In genomic region chrX:19628006-19628575, GRCh38 we compare ENCODE assay signal across 15 cellular contexts.
A peak's percentile ranks its signal among the peaks of the same experiment; 100 is the strongest.
DNase-seq lines count a peak whose midpoint lies in the region; ATAC-seq and TF ChIP-seq lines count a peak whose summit lies in the region.
"Had no signal": no experiment of that assay in that cellular context is flagged by ENCODE, and none has a peak within 500 bp of the region (broad histone marks: within the 10 kb centered on the region; RNA-seq: fewer than 3 reads in every experiment).

No MANE protein-coding gene starts in this region.

- peaks cover 23% of the 10 kb centered on the region for H3K36me3 Mint-ChIP-seq in stimulated activated memory B cell treated with anti-CD40 and anti-IgM and Interleukin-4, amounts not matched to agents 10 μg/mL and 1 μg/mL and 100 μg/mL, for 72 hours
- H3K36me3 Mint-ChIP-seq: neural progenitor cell had no signal

- H3K9ac ChIP-seq in IMR-90 (ENCODE audit: low read depth, low read length) = no peak overlapping the region
- H3K9ac ChIP-seq: neural progenitor cell had no signal

- H3K27ac Mint-ChIP-seq in stimulated activated memory B cell treated with anti-CD40 and anti-IgM and Interleukin-4, amounts not matched to agents 10 μg/mL and 1 μg/mL and 100 μg/mL, for 72 hours = no peak overlapping the region
- H3K27ac Mint-ChIP-seq: IgD-negative memory B cell, neural progenitor cell had no signal

- no peak overlapping the region for H3K4me3 ChIP-seq in AG04449 (ENCODE audit: low read depth, low read length)
- H3K4me3 ChIP-seq in IMR-90 (ENCODE audit: insufficient read depth, low read depth, low read length) = no peak overlapping the region
- H3K4me3 ChIP-seq in ascending aorta = no peak overlapping the region
- H3K4me3 ChIP-seq: HAP-1, neural progenitor cell had no signal

- TF ChIP-seq POLR2A in IMR-90 (IDR thresholded peaks at IDR 0.05; ENCODE audit: low read depth, low read length) = no peak

- H3K4me1 ChIP-seq in IMR-90 (ENCODE audit: control insufficient read depth, insufficient read depth, low read length) = peaks cover 11% of the 10 kb centered on the region
- H3K4me1 ChIP-seq in ascending aorta = no peaks in the 10 kb centered on the region
- H3K4me1 ChIP-seq: HAP-1 had no signal

- no peaks in the 10 kb centered on the region; the same call in 1 of the 2 replicates for H4K20me1 ChIP-seq in IMR-90 (ENCODE audit: insufficient read depth, low read length)

- no peak overlapping the region for H3K4me3 Mint-ChIP-seq in stimulated activated memory B cell treated with anti-CD40 and anti-IgM and Interleukin-4, amounts not matched to agents 10 μg/mL and 1 μg/mL and 100 μg/mL, for 72 hours
- H3K4me3 Mint-ChIP-seq: dendritic cell treated with granulocyte-macrophage colony-stimulating factor and Interleukin-4, amounts not matched to agents 40 ng/mL and 50 ng/mL, for 4 days; IgD-negative memory B cell; neural progenitor cell had no signal

- no peaks in the 10 kb centered on the region for H3K27me3 Mint-ChIP-seq in stimulated activated memory B cell treated with anti-CD40 and anti-IgM and Interleukin-4, amounts not matched to agents 10 μg/mL and 1 μg/mL and 100 μg/mL, for 72 hours
- H3K27me3 Mint-ChIP-seq: dendritic cell treated with granulocyte-macrophage colony-stimulating factor and Interleukin-4, amounts not matched to agents 40 ng/mL and 50 ng/mL, for 4 days had no signal

- H3K4me2 ChIP-seq in IMR-90 (ENCODE audit: low read depth, low read length) = no peak overlapping the region
- H3K4me2 ChIP-seq: neural progenitor cell had no signal

- H3K36me3 ChIP-seq in IMR-90 (ENCODE audit: control insufficient read depth, insufficient read depth, low read length) (no peaks in the 10 kb centered on the region), ascending aorta (no peaks in the 10 kb centered on the region)
- H3K36me3 ChIP-seq: HAP-1, neural progenitor cell had no signal

- no peak overlapping the region for H2AK5ac ChIP-seq in IMR-90 (ENCODE audit: low read depth, low read length)

- in situ Hi-C loops in IMR-90 (cut with MboI; ENCODE audit: low sequenced_read_pairs) = no loop called here

- no peak for TF ChIP-seq CTCF in AG04449 (IDR thresholded peaks at IDR 0.05; ENCODE audit: insufficient read depth, low read length, missing control alignments)
- no peak for TF ChIP-seq CTCF in IMR-90 (conservative IDR thresholded peaks at IDR 0.05; ENCODE audit: low read depth, low read length)
- TF ChIP-seq CTCF in ascending aorta (IDR thresholded peaks at IDR 0.05) = no peak

- H2BK5ac ChIP-seq in IMR-90 (ENCODE audit: low read depth, low read length, poor library complexity, severe bottlenecking) = no peak overlapping the region

- no peaks in the 10 kb centered on the region for H3K9me3 ChIP-seq in IMR-90 (ENCODE audit: control insufficient read depth, insufficient read depth, low read length)
- no peaks in the 10 kb centered on the region for H3K9me3 ChIP-seq in ascending aorta
- H3K9me3 ChIP-seq: HAP-1 had no signal

- ATAC-seq in IMR-90 (ENCODE audit: low read depth) = peak; percentile 44
- no peak for ATAC-seq in stimulated activated memory B cell treated with anti-CD40 and anti-IgM and Interleukin-4, amounts not matched to agents 10 μg/mL and 1 μg/mL and 100 μg/mL, for 72 hours
- ATAC-seq in GM21717 (IDR thresholded peaks at IDR 0.05; ENCODE audit: unreplicated experiment) = no peak
- ATAC-seq: left ventricle myocardium superior had no signal

- no peak overlapping the region for H4K91ac ChIP-seq in IMR-90 (ENCODE audit: insufficient read depth, low read depth, low read length)

- H2AFZ ChIP-seq in IMR-90 (replicated peaks; ENCODE audit: low read length, poor library complexity) = no peak overlapping the region
- H2AFZ ChIP-seq: neural progenitor cell had no signal

- DNase-seq in AG04449 (ENCODE audit: low read depth, low spot score) = peak; percentile 40
- DNase-seq in IMR-90 = peak; percentile 6
- no peak for DNase-seq in ascending aorta (ENCODE audit: low spot score in 2 of 2)
- DNase-seq in left kidney (ENCODE audit: low read depth, low spot score) = peak; percentile 4
- no peak for DNase-seq in middle frontal gyrus (ENCODE audit: extremely low spot score, low spot score)
- no peak for DNase-seq in substantia nigra (lab: John Stamatoyannopoulos, UW)
- DNase-seq: activated CD8-positive, alpha-beta memory T cell treated with anti-CD3 and anti-CD28 coated beads, Interleukin-2, amount 50 U/mL, for 48 hours; left ventricle myocardium superior; NCI-H2171 treated with DMSO at 0.1 percent for 48 hours had no signal

- no peak overlapping the region for H2BK120ac ChIP-seq in IMR-90 (ENCODE audit: low read depth, low read length)

- H4K8ac ChIP-seq in IMR-90 (ENCODE audit: low read depth in 2 of 2, low read length in 2 of 2) = no peak overlapping the region

- peak overlapping the region; percentile 58; the same call in 1 of the 2 replicates for H3K27ac ChIP-seq in IMR-90 (ENCODE audit: insufficient read depth, low read length)
- H3K27ac ChIP-seq in ascending aorta = peak overlapping the region; percentile 11 to 43
- H3K27ac ChIP-seq in substantia nigra (ENCODE audit: low read depth, low read length, poor library complexity, severe bottlenecking) = no peak overlapping the region
- H3K27ac ChIP-seq: neural progenitor cell had no signal

- peaks cover 6 to 29% of the 10 kb centered on the region in 2 experiments; a peak in 3 of 4 replicates for H3K79me1 ChIP-seq in IMR-90 (ENCODE audit: low read depth in 1 of 2, low read length in 2 of 2)

- intact Hi-C loops in IMR-90 (cut with micrococcal nuclease) = no loop called here
- intact Hi-C loops in ascending aorta (cut with DNase I) = no loop called here

- no CpG with 5 or more reads among the region's 7 CpGs for WGBS in IMR-90 (ENCODE audit: extremely low coverage in 2 of 2, insufficient read length in 1 of 2), 2 experiments

- H3K56ac ChIP-seq in IMR-90 (ENCODE audit: extremely low read depth, insufficient read depth, low read length) = no peak overlapping the region

- H3K4ac ChIP-seq in IMR-90 (ENCODE audit: low read depth, low read length) = no peak overlapping the region; the same call in 1 of the 2 replicates

- no peaks in the 10 kb centered on the region for H3K9me3 Mint-ChIP-seq in stimulated activated memory B cell treated with anti-CD40 and anti-IgM and Interleukin-4, amounts not matched to agents 10 μg/mL and 1 μg/mL and 100 μg/mL, for 72 hours
- H3K9me3 Mint-ChIP-seq: dendritic cell treated with granulocyte-macrophage colony-stimulating factor and Interleukin-4, amounts not matched to agents 40 ng/mL and 50 ng/mL, for 4 days; IgD-negative memory B cell had no signal

- no peaks in the 10 kb centered on the region for H3K9me1 ChIP-seq in IMR-90 (ENCODE audit: insufficient read depth, low read length)

- no peak overlapping the region for H4K5ac ChIP-seq in IMR-90 (ENCODE audit: low read depth, low read length)

- no peak for TF ChIP-seq RAD21 in IMR-90 (IDR thresholded peaks at IDR 0.05; ENCODE audit: low read length)

- peaks cover 42% of the 10 kb centered on the region for H3K4me1 Mint-ChIP-seq in stimulated activated memory B cell treated with anti-CD40 and anti-IgM and Interleukin-4, amounts not matched to agents 10 μg/mL and 1 μg/mL and 100 μg/mL, for 72 hours

- H3K18ac ChIP-seq in IMR-90 (ENCODE audit: low read depth, low read length) = no peak overlapping the region

- H2AK9ac ChIP-seq in IMR-90 (replicated peaks; ENCODE audit: low read depth, low read length, poor library complexity) = no peak overlapping the region

- BruUV-seq in IMR-90 (replicated peaks; lab: Mats Ljungman, UMichigan) = no TSS peak

- H3K14ac ChIP-seq in IMR-90 (replicated peaks; ENCODE audit: low read depth, low read length) = no peak overlapping the region

- no peak overlapping the region; the same call in 1 of the 2 replicates for H2BK20ac ChIP-seq in IMR-90 (ENCODE audit: low read depth, low read length)

- CTCF ChIA-PET in AG04449 (lab: Yijun Ruan, JAX) (no interaction called here), IMR-90 (lab: Yijun Ruan, JAX) (no interaction called here)

- no peak overlapping the region for H2BK15ac ChIP-seq in IMR-90 (ENCODE audit: low read depth, low read length)

- no peaks in the 10 kb centered on the region; the same call in 1 of the 2 replicates for H3K27me3 ChIP-seq in IMR-90 (ENCODE audit: control insufficient read depth, insufficient read depth, low read length)
- H3K27me3 ChIP-seq in ascending aorta = no peaks in the 10 kb centered on the region
- H3K27me3 ChIP-seq: neural progenitor cell had no signal

- POLR2A ChIA-PET in AG04449 (lab: Yijun Ruan, JAX) = no interaction called here
- POLR2A ChIA-PET in IMR-90 (lab: Charles Lee; ENCODE audit: unreplicated experiment) = no interaction called here

- dilution Hi-C loops in IMR-90 (cut with HindIII; ENCODE audit: low sequenced_read_pairs, unreplicated experiment) = no loop called here

- no peak overlapping the region for H3K23ac ChIP-seq in IMR-90 (ENCODE audit: low read depth, low read length)

TF ChIP-seq in IMR-90, 13 proteins besides CTCF, POLR2A, EP300 and RAD21 (continues in another document):
- TF ChIP-seq NFE2L2 (IDR thresholded peaks at IDR 0.05; ENCODE audit: low read depth, low read length) (no peak), CHD1 (IDR thresholded peaks at IDR 0.05; ENCODE audit: low read depth, low read length) (no peak), SMC3 (IDR thresholded peaks at IDR 0.05; ENCODE audit: low read depth, low read length) (no peak), RFX5 (IDR thresholded peaks at IDR 0.05; ENCODE audit: low read depth, low read length) (no peak), RCOR1 (IDR thresholded peaks at IDR 0.05; ENCODE audit: insufficient replicate concordance, low read length) (no peak), ELK1 (IDR thresholded peaks at IDR 0.05; ENCODE audit: borderline replicate concordance, low read depth, low read length) (no peak), MAZ (IDR thresholded peaks at IDR 0.05; ENCODE audit: borderline replicate concordance, low read depth, low read length) (no peak), FOS (IDR thresholded peaks at IDR 0.05; ENCODE audit: low read depth, low read length) (no peak), CEBPB (IDR thresholded peaks at IDR 0.05; ENCODE audit: low read depth, low read length) (no peak), MXI1 (IDR thresholded peaks at IDR 0.05; ENCODE audit: borderline replicate concordance, low read depth, low read length) (no peak), BHLHE40 (IDR thresholded peaks at IDR 0.05; ENCODE audit: low read depth, low read length) (no peak)

Comparison
In these comparisons a context has a peak if more than half of its experiments do, and no peak if none do; other contexts are left out.
1. DNase-seq: peak in AG04449 (single experiment), IMR-90 (single experiment) and left kidney (single experiment); none in ascending aorta (0 of 2), middle frontal gyrus (single experiment) and substantia nigra (0 of 49).